Comparison of ENCODE assay signal across 15 cellular contexts in genomic region chr5:57862471-57863282, GRCh38.
A peak's percentile ranks its signal among the peaks of the same experiment; 100 is the strongest.
DNase-seq lines count a peak whose midpoint lies in the region; FAIRE-seq and TF ChIP-seq lines count a peak whose summit lies in the region.
"Had no signal": no experiment of that assay in that cellular context is flagged by ENCODE, and none has a peak within 500 bp of the region (broad histone marks: within the 10 kb centered on the region; RNA-seq: fewer than 3 reads in every experiment).

No MANE protein-coding gene starts in this region.

- H3K4me3 ChIP-seq in breast epithelium (no peak overlapping the region), keratinocyte (ENCODE audit: control insufficient read depth in 2 of 3, extremely low read depth in 1 of 3, insufficient read depth in 2 of 3, low read depth in 1 of 3, low read length in 3 of 3) (no peak overlapping the region), coronary artery (no peak overlapping the region), neural progenitor cell (no peak overlapping the region)
- H3K4me3 ChIP-seq: BLaER1, thyroid gland had no signal

- no peaks in the 10 kb centered on the region; the same call in 1 of the 2 replicates for H3K36me3 Mint-ChIP-seq in HFFc6 (ENCODE audit: low read depth)
- H3K36me3 Mint-ChIP-seq in neural progenitor cell: no peaks in the 10 kb centered on the region
- H3K36me3 Mint-ChIP-seq: activated naive CD8-positive, alpha-beta T cell treated with anti-CD3 and anti-CD28 coated beads for 36 hours had no signal

- no peaks in the 10 kb centered on the region for H3F3A ChIP-seq in neural progenitor cell (ENCODE audit: low read depth)

- no peaks in the 10 kb centered on the region for H3K79me2 ChIP-seq in keratinocyte (ENCODE audit: control insufficient read depth, insufficient read depth, low read length)
- H3K79me2 ChIP-seq in neural progenitor cell (ENCODE audit: low read depth): no peaks in the 10 kb centered on the region

- peak overlapping the region; percentile 18 for H3K4me2 ChIP-seq in keratinocyte (ENCODE audit: control insufficient read depth, extremely low read depth, insufficient read depth, low read depth, low read length)
- H3K4me2 ChIP-seq in neural progenitor cell: no peak overlapping the region
- H3K4me2 ChIP-seq: BLaER1 had no signal

- peak overlapping the region; percentile 16 for H3K9ac ChIP-seq in keratinocyte (ENCODE audit: control insufficient read depth, extremely low read depth, insufficient read depth, low read length)
- H3K9ac ChIP-seq in neural progenitor cell: no peak overlapping the region
- H3K9ac ChIP-seq: BLaER1 had no signal

- H3K27ac ChIP-seq in breast epithelium: peak overlapping the region; percentile 81 to 86
- H3K27ac ChIP-seq in keratinocyte (ENCODE audit: control insufficient read depth, insufficient read depth, low read length): peak overlapping the region; percentile 34
- H3K27ac ChIP-seq in coronary artery: no peak overlapping the region
- H3K27ac ChIP-seq in neural progenitor cell: no peak overlapping the region
- H3K27ac ChIP-seq: BLaER1, thyroid gland had no signal

- H3K27me3 ChIP-seq in breast epithelium (no peaks in the 10 kb centered on the region), keratinocyte (ENCODE audit: control insufficient read depth, extremely low read depth, insufficient read depth, low read length) (no peaks in the 10 kb centered on the region), neural progenitor cell (no peaks in the 10 kb centered on the region)
- H3K27me3 ChIP-seq: BLaER1, thyroid gland had no signal

- intact Hi-C loops in breast epithelium (cut with DNase I; ENCODE audit: low total_unique reads): no loop called here

- H3K4me3 Mint-ChIP-seq in HFFc6 (peak overlapping the region; percentile 56), neural progenitor cell (no peak overlapping the region)
- H3K4me3 Mint-ChIP-seq: activated CD4-positive, alpha-beta T cell treated with anti-CD3 and anti-CD28 coated beads, Interleukin-2, amount 10 ng/mL, durations not matched to agents 7 days and 5 days; activated naive CD8-positive, alpha-beta T cell treated with anti-CD3 and anti-CD28 coated beads for 36 hours had no signal

- no peak overlapping the region for H2AFZ ChIP-seq in keratinocyte (ENCODE audit: control insufficient read depth, low read length)
- no peak overlapping the region for H2AFZ ChIP-seq in neural progenitor cell (replicated peaks)

- H3K9me3 ChIP-seq in breast epithelium: no peaks in the 10 kb centered on the region
- H3K9me3 ChIP-seq in keratinocyte (ENCODE audit: control insufficient read depth, low read depth, low read length): peaks cover 3% of the 10 kb centered on the region
- H3K9me3 ChIP-seq in neural progenitor cell (ENCODE audit: low read depth): no peaks in the 10 kb centered on the region
- H3K9me3 ChIP-seq: BLaER1, thyroid gland had no signal

- DNase-seq in AG08395 (ENCODE audit: low spot score): peak; percentile 76
- peak; percentile 91 for DNase-seq in HFFc6
- peak in 1 of 2 donors; percentile 53 for DNase-seq in breast epithelium (ENCODE audit: low spot score in 2 of 2)
- DNase-seq in keratinocyte (ENCODE audit: low read depth, low spot score): no peak
- no peak for DNase-seq in coronary artery (ENCODE audit: low spot score)
- DNase-seq in neural progenitor cell (ENCODE audit: low spot score): no peak
- DNase-seq in SKM-1 treated with dmso at 0.1 percent for 144 hours (lab: John Stamatoyannopoulos, UW; ENCODE audit: unreplicated experiment): no peak
- DNase-seq in C1 segment of cervical spinal cord (lab: John Stamatoyannopoulos, UW): no peak
- DNase-seq: activated CD4-positive, alpha-beta T cell treated with anti-CD3 and anti-CD28 coated beads, Interleukin-2, amount 10 ng/mL, durations not matched to agents 7 days and 5 days; activated naive CD8-positive, alpha-beta T cell treated with anti-CD3 and anti-CD28 coated beads for 36 hours; NCI-H1417; occipital lobe; thyroid gland had no signal

- no peak for TF ChIP-seq POLR2A in breast epithelium (IDR thresholded peaks at IDR 0.05)

- H3K9me1 ChIP-seq in keratinocyte (ENCODE audit: control insufficient read depth, extremely low read depth, insufficient read depth, low read length): no peaks in the 10 kb centered on the region

- dilution Hi-C loops in keratinocyte (cut with MboI; ENCODE audit: extremely low pct_ligation_motif_present, low sequenced_read_pairs): no loop called here

- peak; percentile 96 for FAIRE-seq in keratinocyte (lab: Jason Lieb, UNC)
- FAIRE-seq: endometrium had no signal

- H3K9me3 Mint-ChIP-seq in HFFc6 (no peaks in the 10 kb centered on the region), neural progenitor cell (no peaks in the 10 kb centered on the region)
- H3K9me3 Mint-ChIP-seq: activated naive CD8-positive, alpha-beta T cell treated with anti-CD3 and anti-CD28 coated beads for 36 hours had no signal

- H3K27ac Mint-ChIP-seq in HFFc6 (peak overlapping the region; percentile 75), neural progenitor cell (no peak overlapping the region)
- H3K27ac Mint-ChIP-seq: activated CD4-positive, alpha-beta T cell treated with anti-CD3 and anti-CD28 coated beads, Interleukin-2, amount 10 ng/mL, durations not matched to agents 7 days and 5 days; activated naive CD8-positive, alpha-beta T cell treated with anti-CD3 and anti-CD28 coated beads for 36 hours had no signal

- H3K4me1 ChIP-seq in breast epithelium (peaks cover 0 to 8% of the 10 kb centered on the region in 2 donors), keratinocyte (ENCODE audit: control insufficient read depth, extremely low read depth, insufficient read depth, low read length) (peaks cover 28% of the 10 kb centered on the region), neural progenitor cell (no peaks in the 10 kb centered on the region)
- H3K4me1 ChIP-seq: BLaER1, thyroid gland had no signal

- H3K36me3 ChIP-seq in breast epithelium: no peaks in the 10 kb centered on the region
- no peaks in the 10 kb centered on the region for H3K36me3 ChIP-seq in keratinocyte (ENCODE audit: control insufficient read depth in 2 of 2, extremely low read depth in 1 of 2, insufficient read depth in 2 of 2, low read length in 2 of 2)
- no peaks in the 10 kb centered on the region for H3K36me3 ChIP-seq in neural progenitor cell
- H3K36me3 ChIP-seq: BLaER1, thyroid gland had no signal

- H3K4me1 Mint-ChIP-seq in HFFc6 (ENCODE audit: low read depth) (peaks cover 47% of the 10 kb centered on the region), neural progenitor cell (no peaks in the 10 kb centered on the region)
- H3K4me1 Mint-ChIP-seq: activated CD4-positive, alpha-beta T cell treated with anti-CD3 and anti-CD28 coated beads, Interleukin-2, amount 10 ng/mL, durations not matched to agents 7 days and 5 days; activated naive CD8-positive, alpha-beta T cell treated with anti-CD3 and anti-CD28 coated beads for 36 hours had no signal

- H3K27me3 Mint-ChIP-seq in HFFc6 (ENCODE audit: insufficient read depth): no peaks in the 10 kb centered on the region
- peaks cover 2% of the 10 kb centered on the region for H3K27me3 Mint-ChIP-seq in neural progenitor cell (ENCODE audit: insufficient read depth, low read depth)
- H3K27me3 Mint-ChIP-seq: activated CD4-positive, alpha-beta T cell treated with anti-CD3 and anti-CD28 coated beads, Interleukin-2, amount 10 ng/mL, durations not matched to agents 7 days and 5 days; activated naive CD8-positive, alpha-beta T cell treated with anti-CD3 and anti-CD28 coated beads for 36 hours had no signal

- H4K20me1 ChIP-seq in keratinocyte (ENCODE audit: control insufficient read depth, extremely low read depth, insufficient read depth, low read length) (no peaks in the 10 kb centered on the region), neural progenitor cell (ENCODE audit: low read depth) (no peaks in the 10 kb centered on the region)
- H4K20me1 ChIP-seq: BLaER1 had no signal

- no peak for TF ChIP-seq CTCF in HFFc6 (IDR thresholded peaks at IDR 0.05)
- no peak for TF ChIP-seq CTCF in breast epithelium (IDR thresholded peaks at IDR 0.05)
- no peak for TF ChIP-seq CTCF in keratinocyte (optimal IDR thresholded peaks at IDR 0.05 in 1 of 3, IDR thresholded peaks at IDR 0.05 in 1 of 3, conservative IDR thresholded peaks at IDR 0.05 in 1 of 3; ENCODE audit: extremely low read depth in 1 of 3, insufficient read depth in 2 of 3, low read length in 3 of 3)
- no peak for TF ChIP-seq CTCF in coronary artery (IDR thresholded peaks at IDR 0.05)
- no peak for TF ChIP-seq CTCF in neural progenitor cell (IDR thresholded peaks at IDR 0.05)

Comparison
In these comparisons a context has a peak if more than half of its experiments do, and no peak if none do; other contexts are left out.
1. DNase-seq: peak in AG08395 (single experiment) and HFFc6 (single experiment); none in keratinocyte (single experiment), coronary artery (single experiment), neural progenitor cell (single experiment), SKM-1 treated with dmso at 0.1 percent for 144 hours (single experiment) and C1 segment of cervical spinal cord (0 of 14).
2. H3K27ac ChIP-seq: peak in breast epithelium (2 of 2) and keratinocyte (single experiment); none in coronary artery (0 of 2) and neural progenitor cell (single experiment).